In the genomic region with DNA sequence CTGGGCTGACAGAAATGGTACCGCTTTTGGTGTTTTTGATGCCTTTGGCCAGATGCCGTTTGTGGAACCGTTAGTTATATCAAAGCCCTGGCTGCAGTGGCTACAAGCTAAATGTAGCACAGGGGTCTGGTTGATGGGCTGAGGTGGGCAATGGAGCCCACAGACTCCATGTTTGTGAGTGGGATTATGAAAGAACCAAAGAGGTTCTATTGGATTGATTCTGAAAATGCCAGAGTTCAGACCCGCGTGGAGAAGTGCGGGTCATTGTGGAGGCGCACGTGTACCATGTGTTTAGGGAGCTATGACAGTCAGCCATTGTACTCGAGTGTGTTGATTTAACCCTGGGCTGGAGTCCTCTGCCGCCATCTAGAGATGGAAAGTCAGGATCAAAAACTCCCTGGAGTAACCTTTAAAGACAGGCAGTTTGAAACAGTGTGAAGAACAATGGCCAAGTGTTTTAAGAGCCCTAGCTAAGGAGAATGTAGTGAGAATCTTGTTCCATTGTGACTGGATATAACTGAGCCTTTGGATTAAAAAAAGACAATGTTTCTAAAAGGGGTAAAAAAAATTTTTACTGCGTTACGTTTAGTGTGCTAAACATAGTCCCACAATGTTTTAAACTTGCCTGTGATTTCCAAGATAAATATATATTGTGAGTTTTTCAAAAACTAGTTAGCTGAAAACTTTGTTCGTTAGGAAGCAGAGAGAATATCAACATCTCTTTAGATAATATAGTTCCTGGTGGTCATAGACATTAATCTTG, we compare ENCODE assay signal across 1 cellular context.
A peak's percentile ranks its signal among the peaks of the same experiment; 100 is the strongest.
TF ChIP-seq lines count a peak whose summit lies in the region.

No MANE protein-coding gene starts in this region.

TF ChIP-seq in IMR-90, 13 proteins besides CTCF, POLR2A, EP300 and RAD21 (continued from another document):
- TF ChIP-seq BHLHE40 (IDR thresholded peaks at IDR 0.05; ENCODE audit: low read depth, low read length) (peak; percentile 65; the same call in 1 of the 2 replicates), NFE2L2 (IDR thresholded peaks at IDR 0.05; ENCODE audit: low read depth, low read length) (no peak)
TF ChIP-seq in IMR-90: peak in this region for 3.
